ENCODE assay signal across 24 cellular contexts in the genomic region with DNA sequence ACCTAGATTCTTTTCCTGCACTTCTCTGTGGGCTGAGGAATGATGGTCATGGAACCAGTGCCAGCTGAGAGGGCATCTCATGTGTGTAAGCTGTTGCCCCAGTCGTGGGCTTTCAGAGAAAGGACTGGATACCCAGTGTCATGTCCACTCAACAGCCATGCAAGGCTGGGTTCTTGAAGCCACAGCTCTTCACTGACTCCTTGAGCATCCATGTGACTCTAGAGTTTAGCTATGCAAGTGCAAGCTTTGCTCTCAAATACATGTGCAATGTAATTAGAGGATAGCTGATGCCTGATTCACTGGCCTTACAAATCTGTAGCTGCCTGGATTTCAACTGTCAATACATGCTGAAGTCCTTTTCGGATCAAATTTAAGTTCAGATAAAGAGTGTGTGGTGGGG. TPM values are rescaled to one million over a fixed set of nuclear protein-coding genes. Genes with fewer than 3 reads are reported as not detected.
DNase-seq lines count a peak whose midpoint lies in the region; ATAC-seq and TF ChIP-seq lines count a peak whose summit lies in the region.
"Had no signal": no experiment of that assay in that cellular context is flagged by ENCODE, and none has a peak within 500 bp of the region (broad histone marks: within the 10 kb centered on the region; RNA-seq: fewer than 3 reads in every experiment).

No MANE protein-coding gene starts in this region.

- CTCF ChIA-PET in Caco-2 (lab: Charles Lee): interaction anchor here (1.0 to 1.5 kb wide), 3 partner anchors 11 to 162 kb away, joined by 3 to 5 read pairs (median 4); no protein-coding TSS in a partner anchor

- no peaks in the 10 kb centered on the region for H3K9me2 ChIP-seq in Karpas-422 (replicated peaks; ENCODE audit: insufficient read depth, low read length)

- H3K27me3 ChIP-seq in Caco-2 (replicated peaks; ENCODE audit: control insufficient read depth, insufficient read depth, low read length): no peaks in the 10 kb centered on the region
- H3K27me3 ChIP-seq in Karpas-422 (ENCODE audit: low read length): no peaks in the 10 kb centered on the region
- H3K27me3 ChIP-seq: body of pancreas, heart right ventricle, pancreas, upper lobe of left lung had no signal

- H2AFZ ChIP-seq in Karpas-422 (ENCODE audit: low read length): peak overlapping the region; percentile 72; the same call in 1 of the 2 replicates

- H3K9me3 Mint-ChIP-seq in Caco-2 (ENCODE audit: unreplicated experiment): no peaks in the 10 kb centered on the region
- H3K9me3 Mint-ChIP-seq in stimulated activated naive B cell treated with anti-CD40 and anti-IgM and Interleukin-4, amounts not matched to agents 10 μg/mL and 1 μg/mL and 100 μg/mL, for 72 hours: peaks cover 4 to 5% of the 10 kb centered on the region in 2 donors
- H3K9me3 Mint-ChIP-seq: CD4-positive, alpha-beta T cell had no signal

- H4K20me1 ChIP-seq in Karpas-422 (ENCODE audit: insufficient read depth, low read depth, low read length): no peaks in the 10 kb centered on the region

- H3K4me2 ChIP-seq in Karpas-422 (ENCODE audit: low read depth, low read length, poor library complexity, severe bottlenecking): peak overlapping the region; percentile 62

- H3K79me2 ChIP-seq in Karpas-422 (ENCODE audit: low read length): no peaks in the 10 kb centered on the region

- H3K27me3 Mint-ChIP-seq in Caco-2 (ENCODE audit: insufficient read depth, unreplicated experiment): no peaks in the 10 kb centered on the region
- H3K27me3 Mint-ChIP-seq in stimulated activated naive B cell treated with anti-CD40 and anti-IgM and Interleukin-4, amounts not matched to agents 10 μg/mL and 1 μg/mL and 100 μg/mL, for 72 hours: peaks cover 0 to 6% of the 10 kb centered on the region in 2 donors
- H3K27me3 Mint-ChIP-seq: CD4-positive, alpha-beta T cell had no signal

- DNase-seq in Caco-2: no peak
- peak; percentile 57 for DNase-seq in Karpas-422
- DNase-seq in fibroblast of gingiva (ENCODE audit: low read depth): peak; percentile 21
- no peak for DNase-seq in stimulated activated naive B cell treated with anti-CD40 and anti-IgM and Interleukin-4, amounts not matched to agents 10 μg/mL and 1 μg/mL and 100 μg/mL, for 72 hours
- DNase-seq in NCI-H446 treated with DMSO at 0.1 percent for 48 hours (lab: John Stamatoyannopoulos, UW): no peak
- DNase-seq in activated T-cell treated with anti-CD3 and anti-CD28 coated beads for 4 hours: no peak
- no peak for DNase-seq in islet precursor cell
- DNase-seq: activated B cell treated with CpG ODN at 0.5 μM for 24 hours; activated CD4-positive, alpha-beta T cell treated with anti-CD3 and anti-CD28 coated beads, Interleukin-2, amount 50 U/mL, for 1 hour; activated naive CD4-positive, alpha-beta T cell treated with anti-CD3 and anti-CD28 coated beads, Interleukin-2, amount 50 U/mL, for 16 hours; AML-193; body of pancreas; CD4-positive, alpha-beta T cell; DMS 273 treated with DMSO at 0.1 percent for 48 hours; heart right ventricle; left cardiac atrium; NCI-H1105 treated with DMSO at 0.1 percent for 48 hours; NCI-H1930; NCI-H526; nephron progenitor cell; pancreas; SHP77 treated with DMSO at 0.1 percent for 48 hours; SW 1271; upper lobe of left lung had no signal

- H3K9me3 ChIP-seq in Caco-2: no peaks in the 10 kb centered on the region
- H3K9me3 ChIP-seq in Karpas-422 (ENCODE audit: low read length): no peaks in the 10 kb centered on the region
- H3K9me3 ChIP-seq: body of pancreas, pancreas, upper lobe of left lung had no signal

- H3K4me3 ChIP-seq in Caco-2 (ENCODE audit: low read depth, low read length): no peak overlapping the region
- peak overlapping the region; percentile 5; the same call in 1 of the 2 replicates for H3K4me3 ChIP-seq in Karpas-422 (ENCODE audit: low read length)
- H3K4me3 ChIP-seq: body of pancreas, heart right ventricle, pancreas, upper lobe of left lung had no signal

- H3K36me3 ChIP-seq in Caco-2 (ENCODE audit: control insufficient read depth, insufficient read depth, low read length): no peaks in the 10 kb centered on the region
- H3K36me3 ChIP-seq in Karpas-422 (ENCODE audit: insufficient read depth, low read length): no peaks in the 10 kb centered on the region
- H3K36me3 ChIP-seq: pancreas, upper lobe of left lung had no signal

- peak overlapping the region; percentile 17 for H3K27ac Mint-ChIP-seq in Caco-2 (ENCODE audit: unreplicated experiment)
- H3K27ac Mint-ChIP-seq in stimulated activated naive B cell treated with anti-CD40 and anti-IgM and Interleukin-4, amounts not matched to agents 10 μg/mL and 1 μg/mL and 100 μg/mL, for 72 hours: peak overlapping the region; percentile 75
- H3K27ac Mint-ChIP-seq: activated B cell treated with CpG ODN at 0.5 μM for 24 hours; CD4-positive, alpha-beta T cell; nephron progenitor cell had no signal

- TF ChIP-seq CTCF in Caco-2 (IDR thresholded peaks at IDR 0.05; ENCODE audit: insufficient read depth in 1 of 2, low read depth in 1 of 2, low read length in 1 of 2, severe bottlenecking in 1 of 2, unreplicated experiment in 1 of 2): no peak

- intact Hi-C loops in Caco-2 (cut with micrococcal nuclease; ENCODE audit: unreplicated experiment): no loop called here

- H3K27ac ChIP-seq in Karpas-422 (ENCODE audit: low read length): peak overlapping the region; percentile 88
- H3K27ac ChIP-seq: body of pancreas, pancreas, upper lobe of left lung had no signal

- H3K36me3 Mint-ChIP-seq in Caco-2 (ENCODE audit: insufficient read depth, unreplicated experiment): peaks cover 82% of the 10 kb centered on the region
- H3K36me3 Mint-ChIP-seq in stimulated activated naive B cell treated with anti-CD40 and anti-IgM and Interleukin-4, amounts not matched to agents 10 μg/mL and 1 μg/mL and 100 μg/mL, for 72 hours: peaks cover 1 to 13% of the 10 kb centered on the region in 2 donors

- H3K4me1 ChIP-seq in Caco-2 (peaks cover 19% of the 10 kb centered on the region), Karpas-422 (ENCODE audit: low read length) (peaks cover 88% of the 10 kb centered on the region)

- POLR2A ChIA-PET in Caco-2 (lab: Charles Lee): no interaction called here

- peak overlapping the region; percentile 57 for H3K9ac ChIP-seq in Karpas-422 (ENCODE audit: low read length)

- BruUV-seq in Caco-2 (replicated peaks; lab: Mats Ljungman, UMichigan): no TSS peak

- H3K4me3 Mint-ChIP-seq in Caco-2 (ENCODE audit: unreplicated experiment): no peak overlapping the region
- H3K4me3 Mint-ChIP-seq in stimulated activated naive B cell treated with anti-CD40 and anti-IgM and Interleukin-4, amounts not matched to agents 10 μg/mL and 1 μg/mL and 100 μg/mL, for 72 hours: no peak overlapping the region
- H3K4me3 Mint-ChIP-seq: activated B cell treated with CpG ODN at 0.5 μM for 24 hours; CD4-positive, alpha-beta T cell; nephron progenitor cell had no signal

- H3K4me1 Mint-ChIP-seq in Caco-2 (ENCODE audit: low read depth, unreplicated experiment): peaks cover 18% of the 10 kb centered on the region
- peaks cover 50 to 68% of the 10 kb centered on the region in 2 donors for H3K4me1 Mint-ChIP-seq in stimulated activated naive B cell treated with anti-CD40 and anti-IgM and Interleukin-4, amounts not matched to agents 10 μg/mL and 1 μg/mL and 100 μg/mL, for 72 hours

- no peak for ATAC-seq in stimulated activated naive B cell treated with anti-CD40 and anti-IgM and Interleukin-4, amounts not matched to agents 10 μg/mL and 1 μg/mL and 100 μg/mL, for 72 hours (replicated peaks)
- ATAC-seq: body of pancreas, pancreas had no signal

RNA-seq across cellular contexts. Expression of a gene that starts 46.8 kb away (rescaled TPM):
- total RNA-seq in Caco-2 (2022): 5.2 and 9.7 TPM in 2 replicates
- total RNA-seq in Karpas-422 (2014; rRNA removed; shearing (Covaris generic); ENCODE audit: low replicate concordance): 133 and 187 TPM in 2 replicates

Comparison
In these comparisons a context has a peak if more than half of its experiments do, and no peak if none do; other contexts are left out.
1. DNase-seq: peak in Karpas-422 (single experiment) and fibroblast of gingiva (single experiment); none in Caco-2 (0 of 2), stimulated activated naive B cell treated with anti-CD40 and anti-IgM and Interleukin-4, amounts not matched to agents 10 μg/mL and 1 μg/mL and 100 μg/mL, for 72 hours (single experiment), NCI-H446 treated with DMSO at 0.1 percent for 48 hours (single experiment), activated T-cell treated with anti-CD3 and anti-CD28 coated beads for 4 hours (single experiment) and islet precursor cell (single experiment).
2. RNA of a gene that starts 46.8 kb away (total RNA-seq): 133 to 187 TPM in Karpas-422; 5.2 to 9.7 TPM in Caco-2; every median in the first group is over 10 times any median in the second.